In genomic region chr10:4663162-4663992, GRCh38 we compare ENCODE assay signal across 7 cellular contexts.
DNase-seq lines count a peak whose midpoint lies in the region; ATAC-seq and TF ChIP-seq lines count a peak whose summit lies in the region.

No MANE protein-coding gene starts in this region.

- H4K20me1 ChIP-seq in GM23338 (replicated peaks; ENCODE audit: insufficient read depth) = no peaks in the 10 kb centered on the region
- no peaks in the 10 kb centered on the region for H4K20me1 ChIP-seq in neural cell (ENCODE audit: insufficient read depth)

- H3K4me1 Mint-ChIP-seq in GM23338 = no peaks in the 10 kb centered on the region

- H3K27me3 Mint-ChIP-seq in GM23338 (ENCODE audit: insufficient read depth, low read depth, poor library complexity) = peaks cover 1% of the 10 kb centered on the region

- TF ChIP-seq CTCF in GM23338 (conservative IDR thresholded peaks at IDR 0.05; ENCODE audit: low read depth in 2 of 2) (no peak), RWPE1 (conservative IDR thresholded peaks at IDR 0.05; ENCODE audit: low read depth) (no peak), esophagus muscularis mucosa (IDR thresholded peaks at IDR 0.05) (no peak), neural cell (IDR thresholded peaks at IDR 0.05; ENCODE audit: poor library complexity, severe bottlenecking) (no peak)

- H3K4me2 ChIP-seq in GM23338 = no peak overlapping the region
- no peak overlapping the region for H3K4me2 ChIP-seq in neural cell (ENCODE audit: low read length)

- H3K9ac ChIP-seq in neural cell (ENCODE audit: low read length) = no peak overlapping the region

- peak; percentile 93 for TF ChIP-seq EP300 in esophagus muscularis mucosa (IDR thresholded peaks at IDR 0.05)
- TF ChIP-seq EP300 in neural cell (conservative IDR thresholded peaks at IDR 0.05; ENCODE audit: poor library complexity, severe bottlenecking) = peak; percentile 17

- H3K27me3 ChIP-seq in GM23338 (ENCODE audit: insufficient read depth) (no peaks in the 10 kb centered on the region), esophagus muscularis mucosa (no peaks in the 10 kb centered on the region), neural cell (ENCODE audit: insufficient read depth, low read depth, low read length) (no peaks in the 10 kb centered on the region)

- 9% methylated on average over 9 of the region's 9 CpGs for WGBS in esophagus muscularis mucosa

- H3K9me3 Mint-ChIP-seq in GM23338 = no peaks in the 10 kb centered on the region

- intact Hi-C loops in esophagus muscularis mucosa (cut with DNase I) = loop anchor here (5.0 kb wide), 1 partner anchor 104 kb away; no protein-coding TSS in a partner anchor

- peak; percentile 98 for DNase-seq in GM04504 (ENCODE audit: low read depth)
- DNase-seq in GM23338 (ENCODE audit: low spot score) = peak; percentile 11
- DNase-seq in LHCN-M2 (ENCODE audit: low read depth) = peak; percentile 100
- peak; percentile 91 for DNase-seq in RWPE1 (ENCODE audit: low spot score)
- DNase-seq in esophagus muscularis mucosa (ENCODE audit: extremely low spot score) = no peak

- H3K9me3 ChIP-seq in esophagus muscularis mucosa (no peaks in the 10 kb centered on the region), neural cell (ENCODE audit: low read length) (no peaks in the 10 kb centered on the region)

- no peaks in the 10 kb centered on the region for H3K36me3 ChIP-seq in GM23338 (ENCODE audit: insufficient read depth)
- H3K36me3 ChIP-seq in esophagus muscularis mucosa = no peaks in the 10 kb centered on the region
- H3K36me3 ChIP-seq in neural cell (ENCODE audit: insufficient read depth, low read length) = no peaks in the 10 kb centered on the region

- no peaks in the 10 kb centered on the region for H3K79me2 ChIP-seq in GM23338 (replicated peaks; ENCODE audit: insufficient read depth)
- no peaks in the 10 kb centered on the region for H3K79me2 ChIP-seq in neural cell (replicated peaks; ENCODE audit: insufficient read depth, low read length)

- H3K27ac ChIP-seq in GM23338 (ENCODE audit: low read depth) = no peak overlapping the region
- H3K27ac ChIP-seq in RWPE1 = peak overlapping the region; percentile 98
- peak overlapping the region; percentile 89 to 92 (median 90) for H3K27ac ChIP-seq in esophagus muscularis mucosa (replicated peaks in 1 of 4)
- no peak overlapping the region for H3K27ac ChIP-seq in neural cell (ENCODE audit: low read length)

- H2AFZ ChIP-seq in GM23338 (peak overlapping the region; percentile 13; the same call in 1 of the 2 replicates), neural cell (ENCODE audit: low read depth, low read length) (no peak overlapping the region)

- no peaks in the 10 kb centered on the region for H3K36me3 Mint-ChIP-seq in GM23338 (ENCODE audit: low read depth)

- ATAC-seq in GM23338 = no peak
- ATAC-seq in HG03045 (IDR thresholded peaks at IDR 0.05; ENCODE audit: unreplicated experiment) = no peak

- TF ChIP-seq RAD21 in neural cell (conservative IDR thresholded peaks at IDR 0.05) = no peak

- no peak for TF ChIP-seq POLR2A in esophagus muscularis mucosa (IDR thresholded peaks at IDR 0.05; ENCODE audit: low read depth)

- no peak overlapping the region for H3K27ac Mint-ChIP-seq in GM23338

- no peaks in the 10 kb centered on the region for H3K4me1 ChIP-seq in GM23338 (ENCODE audit: insufficient read depth)
- H3K4me1 ChIP-seq in esophagus muscularis mucosa = peaks cover 42 to 48% (median 44%) of the 10 kb centered on the region in 4 donors

- H3F3A ChIP-seq in GM23338 (replicated peaks; ENCODE audit: low read depth) (no peaks in the 10 kb centered on the region), neural cell (ENCODE audit: insufficient read depth, low read length, poor library complexity, severe bottlenecking) (no peaks in the 10 kb centered on the region)

- H3K4me3 ChIP-seq in GM23338 (no peak overlapping the region), esophagus muscularis mucosa (peak overlapping the region in 3 of 4 donors; percentile 5 to 21 (median 16)), neural cell (ENCODE audit: low read length) (no peak overlapping the region)

- CTCF ChIA-PET in RWPE1 (lab: Yijun Ruan, JAX) = interaction anchor here (0.6 kb wide), 1 partner anchor 14 kb away, joined by 3 read pairs; no protein-coding TSS in a partner anchor

- POLR2A ChIA-PET in RWPE1 (lab: Yijun Ruan, JAX; ENCODE audit: low non-redundant PET) = no interaction called here

- H3K9me2 ChIP-seq in GM23338 (ENCODE audit: insufficient read depth) = no peaks in the 10 kb centered on the region
- H3K9me2 ChIP-seq in neural cell (ENCODE audit: insufficient read depth, low read length) = no peaks in the 10 kb centered on the region

- H3K4me3 Mint-ChIP-seq in GM23338 = no peak overlapping the region

TF ChIP-seq in GM23338, 12 proteins besides CTCF, POLR2A, EP300 and RAD21 (continues in another document):
- TF ChIP-seq POLR2AphosphoS5 (IDR thresholded peaks at IDR 0.05; ENCODE audit: low read depth) = no peak
- TF ChIP-seq ZNF114 (CRISPR knock-in tag; IDR thresholded peaks at IDR 0.05) = no peak
- TF ChIP-seq EZH2phosphoT487 (IDR thresholded peaks at IDR 0.05; ENCODE audit: unreplicated experiment) = no peak
- no peak for TF ChIP-seq CREB1 (CRISPR knock-in tag; IDR thresholded peaks at IDR 0.05; ENCODE audit: low read depth)
- no peak for TF ChIP-seq NANOG (IDR thresholded peaks at IDR 0.05; ENCODE audit: borderline replicate concordance)
- TF ChIP-seq REST (IDR thresholded peaks at IDR 0.05; ENCODE audit: unreplicated experiment) = no peak
- TF ChIP-seq ZNF331 (CRISPR knock-in tag; IDR thresholded peaks at IDR 0.05; ENCODE audit: low read depth) = no peak

TF ChIP-seq in neural cell, 6 proteins besides CTCF, POLR2A, EP300 and RAD21:
- TF ChIP-seq POLR2AphosphoS5 (IDR thresholded peaks at IDR 0.05) (no peak), EZH2 (IDR thresholded peaks at IDR 0.05; ENCODE audit: borderline replicate concordance, insufficient read depth, low read length, poor library complexity, severe bottlenecking) (no peak), SMC3 (conservative IDR thresholded peaks at IDR 0.05; ENCODE audit: poor library complexity) (no peak), MXI1 (conservative IDR thresholded peaks at IDR 0.05; ENCODE audit: poor library complexity, severe bottlenecking) (no peak), REST (IDR thresholded peaks at IDR 0.05; ENCODE audit: borderline replicate concordance) (no peak), TAF1 (IDR thresholded peaks at IDR 0.05; ENCODE audit: low read depth) (no peak)
TF ChIP-seq in neural cell: peak in this region for 0.

Comparison
In these comparisons a context has a peak if more than half of its experiments do, and no peak if none do; other contexts are left out.
1. H3K27ac ChIP-seq: peak in RWPE1 (single experiment) and esophagus muscularis mucosa (4 of 4); none in GM23338 (single experiment) and neural cell (single experiment).
2. H3K4me3 ChIP-seq: peak in esophagus muscularis mucosa (3 of 4); none in GM23338 (single experiment) and neural cell (single experiment).